20 cellular contexts compared by ENCODE assay signal in genomic region chr1:194196562-194196961, GRCh38.
DNase-seq lines count a peak whose midpoint lies in the region; ATAC-seq, FAIRE-seq and TF ChIP-seq lines count a peak whose summit lies in the region.
"Had no signal": no experiment of that assay in that cellular context is flagged by ENCODE, and none has a peak within 500 bp of the region (broad histone marks: within the 10 kb centered on the region; RNA-seq: fewer than 3 reads in every experiment).

No MANE protein-coding gene starts in this region.

- H3K79me2 ChIP-seq in GM23338 (replicated peaks; ENCODE audit: insufficient read depth) (no peaks in the 10 kb centered on the region), PC-9 (ENCODE audit: low read depth) (no peaks in the 10 kb centered on the region), H1 (ENCODE audit: control insufficient read depth in 1 of 2, insufficient read depth in 2 of 2, low read length in 2 of 2) (no peaks in the 10 kb centered on the region)

- TF ChIP-seq POLR2A in H1 (IDR thresholded peaks at IDR 0.05; ENCODE audit: control extremely low read depth in 1 of 2, low read depth in 2 of 2, low read length in 2 of 2): no peak

- POLR2A ChIA-PET in PC-9 (lab: Charles Lee; ENCODE audit: unreplicated experiment) (no interaction called here), H1 (lab: Charles Lee; ENCODE audit: partially characterized antibody) (no interaction called here)

- H3K27ac Mint-ChIP-seq in GM23338: 0 out of 2 replicates have a peak overlapping the region, but pooled peaks have one; percentile 8
- H3K27ac Mint-ChIP-seq: B cell; CD8-positive, alpha-beta T cell; HFFc6 had no signal

- ATAC-seq in GM23338 (no peak), HG03280 (IDR thresholded peaks at IDR 0.05; ENCODE audit: unreplicated experiment) (no peak), HG03432 (IDR thresholded peaks at IDR 0.05; ENCODE audit: unreplicated experiment) (no peak)
- ATAC-seq: CD8-positive, alpha-beta T cell had no signal

- H3K4ac ChIP-seq in H1 (replicated peaks; ENCODE audit: insufficient read length, low read depth, low read length): no peak overlapping the region

- intact Hi-C loops in PC-9 (cut with micrococcal nuclease; ENCODE audit: unreplicated experiment): no loop called here

- no peak overlapping the region for H3K23ac ChIP-seq in H1 (ENCODE audit: insufficient read length)

- no peak overlapping the region for H2BK5ac ChIP-seq in H1 (ENCODE audit: low read depth, low read length)

- no peak for FAIRE-seq in H1 (lab: Jason Lieb, UNC)
- FAIRE-seq: G401.6, GM12892, H54 had no signal

- no peak overlapping the region for H3K4me3 Mint-ChIP-seq in GM23338
- H3K4me3 Mint-ChIP-seq: B cell; CD4-positive, CD25-positive, alpha-beta regulatory T cell; CD8-positive, alpha-beta T cell; HFFc6 had no signal

- H3K4me1 ChIP-seq in GM23338 (ENCODE audit: insufficient read depth) (no peaks in the 10 kb centered on the region), PC-9 (replicated peaks; ENCODE audit: insufficient read depth) (no peaks in the 10 kb centered on the region), H1 (replicated peaks in 1 of 4; ENCODE audit: control insufficient read depth in 3 of 4, insufficient read depth in 4 of 4, low read length in 3 of 4) (no peaks in the 10 kb centered on the region)
- H3K4me1 ChIP-seq: BLaER1, HAP-1 had no signal

- no peak for TF ChIP-seq EP300 in H1 (IDR thresholded peaks at IDR 0.05; ENCODE audit: borderline replicate concordance in 1 of 2, low read depth in 2 of 2, low read length in 2 of 2)

- H3K18ac ChIP-seq in H1 (ENCODE audit: extremely low read depth, low read length): no peak overlapping the region

- H3K9me3 Mint-ChIP-seq in GM23338: no peaks in the 10 kb centered on the region
- H3K9me3 Mint-ChIP-seq: CD8-positive, alpha-beta T cell; HFFc6 had no signal

- no peak overlapping the region for H2BK20ac ChIP-seq in H1 (ENCODE audit: low read length)

- no peak for TF ChIP-seq RAD21 in H1 (IDR thresholded peaks at IDR 0.05 in 1 of 2, conservative IDR thresholded peaks at IDR 0.05 in 1 of 2; ENCODE audit: low read depth in 2 of 2, low read length in 2 of 2)

- no peak overlapping the region for H3K9ac ChIP-seq in H1 (replicated peaks in 1 of 4; ENCODE audit: extremely low read depth in 1 of 4, low read depth in 3 of 4, low read length in 3 of 4)
- H3K9ac ChIP-seq: BLaER1, GM23248 had no signal

- H3K23me2 ChIP-seq in H1 (ENCODE audit: low read depth, low read length): no peaks in the 10 kb centered on the region

- H2BK12ac ChIP-seq in H1 (ENCODE audit: low read depth, low read length): no peak overlapping the region

- no peak overlapping the region for H4K91ac ChIP-seq in H1 (replicated peaks; ENCODE audit: insufficient read length, low read length)

- no peaks in the 10 kb centered on the region for H4K20me1 ChIP-seq in GM23338 (replicated peaks; ENCODE audit: insufficient read depth)
- no peaks in the 10 kb centered on the region for H4K20me1 ChIP-seq in PC-9 (ENCODE audit: insufficient read depth)
- no peaks in the 10 kb centered on the region for H4K20me1 ChIP-seq in H1 (replicated peaks in 1 of 2; ENCODE audit: control insufficient read depth in 1 of 2, insufficient read depth in 2 of 2, low read length in 2 of 2)
- H4K20me1 ChIP-seq: BLaER1 had no signal

- no TSS peak for BruUV-seq in PC-9 (replicated peaks; lab: Mats Ljungman, UMichigan)

- H2AK5ac ChIP-seq in H1 (ENCODE audit: low read depth, low read length): no peak overlapping the region

- no peaks in the 10 kb centered on the region for H3K27me3 ChIP-seq in GM23338 (ENCODE audit: insufficient read depth)
- no peaks in the 10 kb centered on the region for H3K27me3 ChIP-seq in PC-9 (ENCODE audit: insufficient read depth, low read depth)
- no peaks in the 10 kb centered on the region for H3K27me3 ChIP-seq in H1 (replicated peaks in 1 of 4; ENCODE audit: control insufficient read depth in 3 of 4, extremely low read depth in 1 of 4, insufficient read depth in 3 of 4, low read length in 3 of 4)
- H3K27me3 ChIP-seq: BLaER1 had no signal

- H3K4me2 ChIP-seq in GM23338: no peak overlapping the region
- no peak overlapping the region for H3K4me2 ChIP-seq in PC-9
- no peak overlapping the region for H3K4me2 ChIP-seq in H1 (ENCODE audit: insufficient read depth in 1 of 2, low read depth in 2 of 2, low read length in 2 of 2)
- H3K4me2 ChIP-seq: BLaER1 had no signal

- no peak overlapping the region for H3K14ac ChIP-seq in H1 (ENCODE audit: insufficient read length)

- H3K27me3 Mint-ChIP-seq in GM23338 (ENCODE audit: insufficient read depth, low read depth, poor library complexity): no peaks in the 10 kb centered on the region
- H3K27me3 Mint-ChIP-seq: B cell; CD4-positive, CD25-positive, alpha-beta regulatory T cell had no signal

- no peaks in the 10 kb centered on the region for H3K79me1 ChIP-seq in H1 (ENCODE audit: low read depth, low read length)

- H3K56ac ChIP-seq in H1 (replicated peaks; ENCODE audit: insufficient read length, low read depth, low read length): no peak overlapping the region

- H3K4me3 ChIP-seq in GM23338: no peak overlapping the region
- no peak overlapping the region for H3K4me3 ChIP-seq in PC-9
- no peak overlapping the region for H3K4me3 ChIP-seq in H1 (ENCODE audit: extremely low read depth in 1 of 4, insufficient read depth in 2 of 4, low read depth in 3 of 4, low read length in 4 of 4)
- H3K4me3 ChIP-seq: BLaER1, GM23248, HAP-1 had no signal

- H3K36me3 ChIP-seq in GM23338 (ENCODE audit: insufficient read depth) (no peaks in the 10 kb centered on the region), PC-9 (ENCODE audit: low read depth) (no peaks in the 10 kb centered on the region), H1 (ENCODE audit: control insufficient read depth in 2 of 4, insufficient read depth in 4 of 4, low read length in 3 of 4) (no peaks in the 10 kb centered on the region; a peak in 1 of 8 replicates)
- H3K36me3 ChIP-seq: BLaER1, HAP-1 had no signal

- H3K9me3 ChIP-seq in PC-9 (ENCODE audit: insufficient read depth, low read depth): no peaks in the 10 kb centered on the region
- no peaks in the 10 kb centered on the region for H3K9me3 ChIP-seq in H1 (ENCODE audit: insufficient read depth in 2 of 2, low read depth in 1 of 2, low read length in 1 of 2)
- H3K9me3 ChIP-seq: HAP-1 had no signal

- H2AFZ ChIP-seq in GM23338 (peak overlapping the region; percentile 34; the same call in 1 of the 2 replicates), PC-9 (peak overlapping the region; percentile 62; the same call in 1 of the 2 replicates), H1 (ENCODE audit: low read length) (no peak overlapping the region)
- H2AFZ ChIP-seq: GM23248 had no signal

- no peak overlapping the region for H3K27ac ChIP-seq in GM23338 (ENCODE audit: low read depth)
- H3K27ac ChIP-seq in PC-9: no peak overlapping the region
- no peak overlapping the region for H3K27ac ChIP-seq in H1 (ENCODE audit: low read depth, low read length)
- H3K27ac ChIP-seq: BLaER1, C4-2B, GM23248 had no signal

- H4K8ac ChIP-seq in H1 (ENCODE audit: extremely low read depth, insufficient read depth, low read length): no peak overlapping the region

- 97% methylated on average over 4 of the region's 4 CpGs; no CpG with 5 or more reads in 1 of the 2 experiments for WGBS in H1 (ENCODE audit: extremely low coverage in 1 of 2, insufficient coverage in 1 of 2, insufficient read length in 1 of 2, insufficient replicate concordance in 2 of 2, low coverage in 1 of 2, low lambda C conversion rate in 2 of 2, missing lambda C conversion rate in 1 of 2), 2 experiments

- DNase-seq in COLO829 (ENCODE audit: low spot score) (peak; percentile 13), GM23338 (ENCODE audit: low spot score) (no peak), PC-9 (no peak), H1 (ENCODE audit: low read depth in 1 of 2, low spot score in 2 of 2) (no peak), DMS79 treated with DMSO at 0.1 percent for 48 hours (lab: John Stamatoyannopoulos, UW) (no peak)
- DNase-seq: CD4-positive, CD25-positive, alpha-beta regulatory T cell; CD8-positive, alpha-beta T cell; DMS53; DND-41; GM23248; HFFc6 had no signal

- no peaks in the 10 kb centered on the region for H3F3A ChIP-seq in GM23338 (replicated peaks; ENCODE audit: low read depth)
- H3F3A ChIP-seq in PC-9 (ENCODE audit: insufficient read depth, low read depth): no peaks in the 10 kb centered on the region

- H3K9me2 ChIP-seq in GM23338 (ENCODE audit: insufficient read depth) (no peaks in the 10 kb centered on the region), PC-9 (ENCODE audit: insufficient read depth) (no peaks in the 10 kb centered on the region)

- no peaks in the 10 kb centered on the region for H3K4me1 Mint-ChIP-seq in GM23338
- H3K4me1 Mint-ChIP-seq: B cell had no signal

- no peak overlapping the region for H2BK15ac ChIP-seq in H1 (ENCODE audit: low read length)

- H2BK120ac ChIP-seq in H1 (replicated peaks; ENCODE audit: low read depth, low read length): no peak overlapping the region

- TF ChIP-seq CTCF in GM23338 (conservative IDR thresholded peaks at IDR 0.05; ENCODE audit: low read depth in 2 of 2) (no peak), PC-9 (conservative IDR thresholded peaks at IDR 0.05) (no peak), H1 (IDR thresholded peaks at IDR 0.05; ENCODE audit: control extremely low read depth in 1 of 3, insufficient read depth in 1 of 3, low read depth in 1 of 3, low read length in 3 of 3) (no peak)

- no peak overlapping the region for H4K5ac ChIP-seq in H1 (ENCODE audit: insufficient read length, low read depth, low read length)

- CTCF ChIA-PET in PC-9 (lab: Charles Lee): no interaction called here
- CTCF ChIA-PET in H1 (lab: Charles Lee; ENCODE audit: partially characterized antibody): interaction anchor here (0.5 to 1.8 kb wide), 4 partner anchors 14 to 349 kb away, joined by 3 to 5 read pairs (median 3); no protein-coding TSS in a partner anchor

- no peaks in the 10 kb centered on the region for H3K36me3 Mint-ChIP-seq in GM23338 (ENCODE audit: low read depth)
- H3K36me3 Mint-ChIP-seq: CD4-positive, CD25-positive, alpha-beta regulatory T cell; CD8-positive, alpha-beta T cell had no signal

TF ChIP-seq in GM23338, 12 proteins besides CTCF, POLR2A, EP300 and RAD21 (continues in another document):
- TF ChIP-seq ZNF331 (CRISPR knock-in tag; IDR thresholded peaks at IDR 0.05; ENCODE audit: low read depth) (no peak), ZNF114 (CRISPR knock-in tag; IDR thresholded peaks at IDR 0.05) (no peak), EZH2phosphoT487 (IDR thresholded peaks at IDR 0.05; ENCODE audit: unreplicated experiment) (no peak), EZH2 (IDR thresholded peaks at IDR 0.05; ENCODE audit: low read depth, unreplicated experiment) (no peak)

TF ChIP-seq in H1, 55 proteins besides CTCF, POLR2A, EP300 and RAD21:
- no peak for TF ChIP-seq SP2 (IDR thresholded peaks at IDR 0.05; ENCODE audit: low read length)
- TF ChIP-seq MAFK (IDR thresholded peaks at IDR 0.05; ENCODE audit: low read depth, low read length): 0 out of 2 replicates have a peak, but pooled peaks have one; percentile 9
